10 cellular contexts compared by ENCODE assay signal in the genomic region with DNA sequence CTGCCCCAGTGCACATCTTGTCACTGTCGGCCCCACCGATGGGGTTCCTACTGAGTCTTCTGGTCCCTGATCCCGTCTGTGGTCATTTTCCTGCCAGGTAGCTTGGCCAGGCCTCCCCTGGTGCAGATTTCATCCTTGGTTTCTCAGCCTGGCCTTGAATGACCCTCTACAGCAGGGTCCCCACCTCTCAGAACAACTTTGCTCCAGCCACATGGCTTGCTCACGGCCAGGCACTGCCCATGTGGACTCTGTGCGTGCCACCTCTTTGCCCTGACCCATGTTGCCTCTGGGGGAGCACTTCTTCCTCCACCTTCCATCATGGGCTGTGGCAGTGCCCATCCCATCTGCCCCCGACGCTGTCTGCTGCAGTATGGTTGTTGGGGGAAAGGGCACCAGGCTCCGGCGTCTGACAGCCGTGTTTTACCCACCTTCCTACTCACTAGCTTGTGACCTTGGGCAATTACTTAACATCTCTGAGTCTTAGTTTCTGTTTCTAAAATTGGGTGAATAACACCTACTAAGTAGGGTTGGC. TPM values are rescaled to one million over a fixed set of nuclear protein-coding genes. Genes with fewer than 3 reads are reported as not detected.
DNase-seq lines count a peak whose midpoint lies in the region; ATAC-seq and TF ChIP-seq lines count a peak whose summit lies in the region.
"Had no signal": no experiment of that assay in that cellular context is flagged by ENCODE, and none has a peak within 500 bp of the region (broad histone marks: within the 10 kb centered on the region; RNA-seq: fewer than 3 reads in every experiment).

No MANE protein-coding gene starts in this region.

- no peak for TF ChIP-seq CTCF in nephron (IDR thresholded peaks at IDR 0.05; ENCODE audit: unreplicated experiment in 3 of 3)

- H3K36me3 Mint-ChIP-seq in CD8-positive, alpha-beta memory T cell = peaks cover 0 to 34% (median 5%) of the 10 kb centered on the region in 3 donors
- H3K36me3 Mint-ChIP-seq in IgD-negative memory B cell (peaks cover 13% of the 10 kb centered on the region), nephron (ENCODE audit: low read depth) (no peaks in the 10 kb centered on the region)
- peaks cover 46 to 72% of the 10 kb centered on the region in 2 donors for H3K36me3 Mint-ChIP-seq in activated naive CD4-positive, alpha-beta T cell treated with anti-CD3 and anti-CD28 coated beads, Interleukin-2, amount 50 U/mL, for 72 hours

- peak in 2 of 5 donors; percentile 37 to 68 for DNase-seq in CD8-positive, alpha-beta memory T cell
- DNase-seq in activated naive CD4-positive, alpha-beta T cell treated with anti-CD3 and anti-CD28 coated beads, Interleukin-2, amount 50 U/mL, for 72 hours (ENCODE audit: low spot score in 2 of 2) = no peak
- DNase-seq in islet precursor cell = no peak
- no peak for DNase-seq in NCI-H2107 treated with DMSO at 0.1 percent for 48 hours (lab: John Stamatoyannopoulos, UW; ENCODE audit: unreplicated experiment)
- DNase-seq in SKM-1 treated with dmso at 0.1 percent for 144 hours (lab: John Stamatoyannopoulos, UW; ENCODE audit: unreplicated experiment) = no peak

- ATAC-seq in activated naive CD4-positive, alpha-beta T cell treated with anti-CD3 and anti-CD28 coated beads, Interleukin-2, amount 50 U/mL, for 72 hours = no peak
- no peak for ATAC-seq in GM19023 (IDR thresholded peaks at IDR 0.05; ENCODE audit: unreplicated experiment)

- H3K27me3 Mint-ChIP-seq in CD8-positive, alpha-beta memory T cell = no peaks in the 10 kb centered on the region
- no peaks in the 10 kb centered on the region for H3K27me3 Mint-ChIP-seq in IgD-negative memory B cell
- peaks cover 4% of the 10 kb centered on the region for H3K27me3 Mint-ChIP-seq in nephron (ENCODE audit: low read depth)

- peak overlapping the region; percentile 56 for H3K4me3 ChIP-seq in CD8-positive, alpha-beta memory T cell (ENCODE audit: low read length)

- CTCF ChIA-PET in CD8-positive, alpha-beta memory T cell (lab: Charles Lee) = interaction anchor here (0.6 to 22.6 kb wide), 9 partner anchors 10 to 410 kb away, joined by 3 to 815 read pairs (median 8); a partner anchor contains a TSS

- peak overlapping the region; percentile 45 to 98 (median 78) for H3K4me3 Mint-ChIP-seq in CD8-positive, alpha-beta memory T cell
- H3K4me3 Mint-ChIP-seq in IgD-negative memory B cell = peak overlapping the region; percentile 66 to 91 (median 82)
- peak overlapping the region in 2 of 3 experiments; percentile 32 to 46 for H3K4me3 Mint-ChIP-seq in nephron

- H3K9me3 ChIP-seq in CD8-positive, alpha-beta memory T cell (ENCODE audit: low read length) = no peaks in the 10 kb centered on the region

- POLR2A ChIA-PET in CD8-positive, alpha-beta memory T cell (lab: Charles Lee) = interaction anchor here (0.9 to 10.6 kb wide), 2 partner anchors 9 to 11 kb away, joined by 3 to 481 read pairs; no protein-coding TSS in a partner anchor

- H3K4me1 Mint-ChIP-seq in CD8-positive, alpha-beta memory T cell = peaks cover 71 to 88% (median 81%) of the 10 kb centered on the region in 3 donors
- H3K4me1 Mint-ChIP-seq in IgD-negative memory B cell (peaks cover 38 to 60% (median 54%) of the 10 kb centered on the region in 3 donors), nephron (peaks cover 27% of the 10 kb centered on the region)

- peak overlapping the region; percentile 40 for H3K27ac ChIP-seq in CD8-positive, alpha-beta memory T cell (ENCODE audit: low read depth, low read length)
- H3K27ac ChIP-seq: epithelial cell of prostate had no signal

- H3K27me3 ChIP-seq in CD8-positive, alpha-beta memory T cell (ENCODE audit: insufficient read depth, low read length, poor library complexity, severe bottlenecking) = no peaks in the 10 kb centered on the region

- H3K4me1 ChIP-seq in CD8-positive, alpha-beta memory T cell (ENCODE audit: insufficient read depth, low read length) = peaks cover 70% of the 10 kb centered on the region

- H3K27ac Mint-ChIP-seq in CD8-positive, alpha-beta memory T cell = peak overlapping the region; percentile 90 to 100 (median 98)
- H3K27ac Mint-ChIP-seq in IgD-negative memory B cell = peak overlapping the region; percentile 95 to 99 (median 97)
- H3K27ac Mint-ChIP-seq in activated naive CD4-positive, alpha-beta T cell treated with anti-CD3 and anti-CD28 coated beads, Interleukin-2, amount 50 U/mL, for 72 hours = peak overlapping the region; percentile 80 to 99
- H3K27ac Mint-ChIP-seq in nephron = peak overlapping the region in 1 of 3 experiments; percentile 18

- peaks cover 0 to 3% (median 0%) of the 10 kb centered on the region in 5 donors for H3K9me3 Mint-ChIP-seq in CD8-positive, alpha-beta memory T cell
- H3K9me3 Mint-ChIP-seq in IgD-negative memory B cell (no peaks in the 10 kb centered on the region), nephron (no peaks in the 10 kb centered on the region)
- H3K9me3 Mint-ChIP-seq in activated naive CD4-positive, alpha-beta T cell treated with anti-CD3 and anti-CD28 coated beads, Interleukin-2, amount 50 U/mL, for 72 hours = no peaks in the 10 kb centered on the region

- H3K36me3 ChIP-seq in CD8-positive, alpha-beta memory T cell (ENCODE audit: insufficient read depth, low read length) = no peaks in the 10 kb centered on the region

RNA-seq across cellular contexts. Expression of a gene that starts 2.0 kb away (rescaled TPM):
- 100 to 1,000 TPM; 456 to 460 TPM for total RNA-seq in CD8-positive, alpha-beta memory T cell
- 379 TPM for polyA plus RNA-seq in CD8-positive, alpha-beta memory T cell
- 1,038 TPM for polyA plus RNA-seq in IgD-negative memory B cell
- total RNA-seq in activated naive CD4-positive, alpha-beta T cell treated with anti-CD3 and anti-CD28 coated beads, Interleukin-2, amount 50 U/mL, for 72 hours = 100 to 1,000 TPM; 320 to 609 TPM

RNA-seq across cellular contexts. Expression of a gene that starts 5.3 kb away (rescaled TPM):
- 100 to 1,000 TPM; 297 to 304 TPM for total RNA-seq in CD8-positive, alpha-beta memory T cell
- polyA plus RNA-seq in CD8-positive, alpha-beta memory T cell = 259 TPM
- 141 TPM for polyA plus RNA-seq in IgD-negative memory B cell
- 100 to 1,000 TPM; 229 to 609 TPM for total RNA-seq in activated naive CD4-positive, alpha-beta T cell treated with anti-CD3 and anti-CD28 coated beads, Interleukin-2, amount 50 U/mL, for 72 hours

RNA-seq across cellular contexts. Expression of a gene that starts 5.5 kb away (rescaled TPM):
- total RNA-seq in CD8-positive, alpha-beta memory T cell = not detected
- polyA plus RNA-seq in CD8-positive, alpha-beta memory T cell = not detected
- not detected for polyA plus RNA-seq in IgD-negative memory B cell
- not detected for total RNA-seq in activated naive CD4-positive, alpha-beta T cell treated with anti-CD3 and anti-CD28 coated beads, Interleukin-2, amount 50 U/mL, for 72 hours
- total RNA-seq: HT1080 had no signal

RNA-seq across cellular contexts. Expression of a gene that starts 21.3 kb away (rescaled TPM):
- 100 to 1,000 TPM; 499 to 503 TPM for total RNA-seq in CD8-positive, alpha-beta memory T cell
- polyA plus RNA-seq in CD8-positive, alpha-beta memory T cell = 116 TPM
- 123 TPM for polyA plus RNA-seq in IgD-negative memory B cell
- total RNA-seq in activated naive CD4-positive, alpha-beta T cell treated with anti-CD3 and anti-CD28 coated beads, Interleukin-2, amount 50 U/mL, for 72 hours = 100 to 1,000 TPM; 387 to 423 TPM

RNA-seq across cellular contexts. Expression of a gene that starts 21.4 kb away (rescaled TPM):
- total RNA-seq in CD8-positive, alpha-beta memory T cell = 10 to 100 TPM; 54.8 to 60.4 TPM
- polyA plus RNA-seq in CD8-positive, alpha-beta memory T cell = 0.62 TPM
- 1.4 TPM for polyA plus RNA-seq in IgD-negative memory B cell
- 10 to 100 TPM; 29.9 to 73.5 TPM for total RNA-seq in activated naive CD4-positive, alpha-beta T cell treated with anti-CD3 and anti-CD28 coated beads, Interleukin-2, amount 50 U/mL, for 72 hours
